Comparison of ENCODE assay signal across 28 cellular contexts in the genomic region with DNA sequence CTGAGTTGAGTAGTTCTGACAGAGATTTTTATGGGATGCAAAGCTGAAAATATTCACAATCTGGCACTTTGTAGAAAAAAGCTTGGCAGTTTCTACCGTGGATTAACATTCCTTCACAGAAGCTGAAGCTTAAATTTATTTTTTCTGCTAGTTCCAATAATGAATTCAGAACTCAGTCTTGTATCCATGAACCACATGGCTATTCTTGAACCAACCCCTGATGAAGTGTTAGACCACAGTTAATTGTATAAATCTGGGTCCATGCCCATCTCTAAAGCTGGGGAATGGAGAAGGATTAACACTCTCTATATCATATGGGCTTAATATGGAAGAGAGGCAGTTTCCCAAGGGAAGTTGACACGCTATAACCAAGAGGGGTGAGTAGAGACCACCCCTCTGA.
"Had no signal": no experiment of that assay in that cellular context is flagged by ENCODE, and none has a peak within 500 bp of the region (broad histone marks: within the 10 kb centered on the region; RNA-seq: fewer than 3 reads in every experiment).

No MANE protein-coding gene starts in this region.

- H3K4me3 ChIP-seq: stomach, suprapubic skin, testis, thoracic aorta, thyroid gland, tibial artery, tibial nerve, transverse colon, upper lobe of left lung, upper lobe of right lung, uterus, vagina had no signal

- H3K27me3 ChIP-seq: stomach, suprapubic skin, testis, thyroid gland, tibial artery, tibial nerve, transverse colon, upper lobe of left lung, upper lobe of right lung, uterus, vagina had no signal

- H3K4me3 Mint-ChIP-seq: stimulated activated effector memory CD8-positive, alpha-beta T cell treated with anti-CD3 and anti-CD28 coated beads, Interleukin-12 subunit alpha, Interleukin-12 subunit beta, amount 100 ng/mL, for 72 hours; stimulated activated memory B cell treated with anti-CD40 and anti-IgM and Interleukin-4, amounts not matched to agents 10 μg/mL and 1 μg/mL and 100 μg/mL, for 72 hours; stimulated activated naive B cell treated with anti-CD40 and anti-IgM and Interleukin-4, amounts not matched to agents 10 μg/mL and 1 μg/mL and 100 μg/mL, for 72 hours; stimulated activated naive CD8-positive, alpha-beta T cell treated with anti-CD3 and anti-CD28 coated beads, Interleukin-15, amount 100 ng/mL, for 72 hours; stimulated activated naive CD8-positive, alpha-beta T cell treated with anti-CD3 and anti-CD28 coated beads, Interleukin-15, Interleukin-2, amounts not matched to agents 100 ng/mL and 50 ng/mL, for 24 hours; type B pancreatic cell had no signal

- H3K27ac ChIP-seq: stomach, suprapubic skin, testis, thoracic aorta, thyroid gland, tibial artery, transverse colon, upper lobe of left lung, upper lobe of right lung, uterus, vagina had no signal

- H3K9me3 Mint-ChIP-seq: stimulated activated effector memory CD8-positive, alpha-beta T cell treated with anti-CD3 and anti-CD28 coated beads, Interleukin-12 subunit alpha, Interleukin-12 subunit beta, amount 100 ng/mL, for 72 hours; stimulated activated memory B cell treated with anti-CD40 and anti-IgM and Interleukin-4, amounts not matched to agents 10 μg/mL and 1 μg/mL and 100 μg/mL, for 72 hours; stimulated activated naive B cell treated with anti-CD40 and anti-IgM and Interleukin-4, amounts not matched to agents 10 μg/mL and 1 μg/mL and 100 μg/mL, for 72 hours; stimulated activated naive CD8-positive, alpha-beta T cell treated with anti-CD3 and anti-CD28 coated beads, Interleukin-15, amount 100 ng/mL, for 72 hours; type B pancreatic cell had no signal

- H3K27me3 Mint-ChIP-seq: stimulated activated memory B cell treated with anti-CD40 and anti-IgM and Interleukin-4, amounts not matched to agents 10 μg/mL and 1 μg/mL and 100 μg/mL, for 72 hours; stimulated activated naive B cell treated with anti-CD40 and anti-IgM and Interleukin-4, amounts not matched to agents 10 μg/mL and 1 μg/mL and 100 μg/mL, for 72 hours; stimulated activated naive CD8-positive, alpha-beta T cell treated with anti-CD3 and anti-CD28 coated beads, Interleukin-15, amount 100 ng/mL, for 72 hours; stimulated activated naive CD8-positive, alpha-beta T cell treated with anti-CD3 and anti-CD28 coated beads, Interleukin-15, Interleukin-2, amounts not matched to agents 100 ng/mL and 50 ng/mL, for 24 hours; type B pancreatic cell had no signal

- ATAC-seq: stimulated activated effector memory CD8-positive, alpha-beta T cell treated with anti-CD3 and anti-CD28 coated beads, Interleukin-12 subunit alpha, Interleukin-12 subunit beta, amount 100 ng/mL, for 72 hours; stimulated activated memory B cell treated with anti-CD40 and anti-IgM and Interleukin-4, amounts not matched to agents 10 μg/mL and 1 μg/mL and 100 μg/mL, for 72 hours; stimulated activated naive B cell treated with anti-CD40 and anti-IgM and Interleukin-4, amounts not matched to agents 10 μg/mL and 1 μg/mL and 100 μg/mL, for 72 hours; stimulated activated naive CD8-positive, alpha-beta T cell treated with anti-CD3 and anti-CD28 coated beads, Interleukin-15, amount 100 ng/mL, for 72 hours; stimulated activated naive CD8-positive, alpha-beta T cell treated with anti-CD3 and anti-CD28 coated beads, Interleukin-15, Interleukin-2, amounts not matched to agents 100 U/mL and 50 U/mL, for 24 hours; upper lobe of right lung had no signal

- H3K27ac Mint-ChIP-seq: stimulated activated effector memory CD8-positive, alpha-beta T cell treated with anti-CD3 and anti-CD28 coated beads, Interleukin-12 subunit alpha, Interleukin-12 subunit beta, amount 100 ng/mL, for 72 hours; stimulated activated memory B cell treated with anti-CD40 and anti-IgM and Interleukin-4, amounts not matched to agents 10 μg/mL and 1 μg/mL and 100 μg/mL, for 72 hours; stimulated activated naive B cell treated with anti-CD40 and anti-IgM and Interleukin-4, amounts not matched to agents 10 μg/mL and 1 μg/mL and 100 μg/mL, for 72 hours; stimulated activated naive CD8-positive, alpha-beta T cell treated with anti-CD3 and anti-CD28 coated beads, Interleukin-15, amount 100 ng/mL, for 72 hours; stimulated activated naive CD8-positive, alpha-beta T cell treated with anti-CD3 and anti-CD28 coated beads, Interleukin-15, Interleukin-2, amounts not matched to agents 100 ng/mL and 50 ng/mL, for 24 hours; type B pancreatic cell had no signal

- H3K9me3 ChIP-seq: stomach, suprapubic skin, testis, thoracic aorta, thyroid gland, tibial artery, tibial nerve, transverse colon, upper lobe of left lung, upper lobe of right lung, uterus, vagina had no signal

- DNase-seq: stimulated activated CD4-positive, alpha-beta T cell treated with anti-CD3 and anti-CD28 coated beads, Interleukin-2, amount 100 ng/mL, for 48 hours; stimulated activated CD4-positive, alpha-beta T cell treated with anti-CD3 and anti-CD28 coated beads, Interleukin-4, amount 100 ng/mL, for 1 hour; stimulated activated CD4-positive, alpha-beta T cell treated with anti-CD3 and anti-CD28 coated beads, Interleukin-4, amount 100 ng/mL, for 24 hours; stimulated activated CD4-positive, alpha-beta T cell treated with anti-CD3 and anti-CD28 coated beads, Interleukin-4, amount 100 ng/mL, for 4 hours; stimulated activated CD8-positive, alpha-beta memory T cell treated with anti-CD3 and anti-CD28 coated beads, Interleukin-4, amount 100 ng/mL, for 48 hours; stimulated activated naive B cell treated with anti-CD40 and anti-IgM and Interleukin-4, amounts not matched to agents 10 μg/mL and 1 μg/mL and 100 μg/mL, for 72 hours; stimulated activated naive CD4-positive, alpha-beta T cell; stimulated activated naive CD4-positive, alpha-beta T cell treated with Interleukin-2 at 50 U/mL for 16 hours; stimulated activated naive CD8-positive, alpha-beta T cell treated with anti-CD3 and anti-CD28 coated beads, Interleukin-15, amount 100 ng/mL, for 72 hours; stimulated activated naive CD8-positive, alpha-beta T cell treated with anti-CD3 and anti-CD28 coated beads, Interleukin-15, Interleukin-2, amounts not matched to agents 100 U/mL and 50 U/mL, for 24 hours; stomach; substantia nigra; testis; thyroid gland; tibial artery; transverse colon; trophoblast cell; upper lobe of left lung; upper lobe of right lung; uterus had no signal

- H3K4me1 Mint-ChIP-seq: stimulated activated effector memory CD8-positive, alpha-beta T cell treated with anti-CD3 and anti-CD28 coated beads, Interleukin-12 subunit alpha, Interleukin-12 subunit beta, amount 100 ng/mL, for 72 hours; stimulated activated memory B cell treated with anti-CD40 and anti-IgM and Interleukin-4, amounts not matched to agents 10 μg/mL and 1 μg/mL and 100 μg/mL, for 72 hours; stimulated activated naive B cell treated with anti-CD40 and anti-IgM and Interleukin-4, amounts not matched to agents 10 μg/mL and 1 μg/mL and 100 μg/mL, for 72 hours; stimulated activated naive CD8-positive, alpha-beta T cell treated with anti-CD3 and anti-CD28 coated beads, Interleukin-15, amount 100 ng/mL, for 72 hours had no signal

- H3K36me3 Mint-ChIP-seq: stimulated activated effector memory CD8-positive, alpha-beta T cell treated with anti-CD3 and anti-CD28 coated beads, Interleukin-12 subunit alpha, Interleukin-12 subunit beta, amount 100 ng/mL, for 72 hours; stimulated activated memory B cell treated with anti-CD40 and anti-IgM and Interleukin-4, amounts not matched to agents 10 μg/mL and 1 μg/mL and 100 μg/mL, for 72 hours; stimulated activated naive B cell treated with anti-CD40 and anti-IgM and Interleukin-4, amounts not matched to agents 10 μg/mL and 1 μg/mL and 100 μg/mL, for 72 hours; type B pancreatic cell had no signal

- H3K36me3 ChIP-seq: stomach, suprapubic skin, thoracic aorta, thyroid gland, tibial artery, tibial nerve, transverse colon, upper lobe of left lung, upper lobe of right lung, uterus, vagina had no signal

- H3K4me1 ChIP-seq: stomach, suprapubic skin, testis, thyroid gland, tibial artery, upper lobe of left lung, upper lobe of right lung, uterus, vagina had no signal
